ENCODE assay signal across 10 cellular contexts in genomic region chr6:56524891-56525703, GRCh38.
DNase-seq lines count a peak whose midpoint lies in the region; ATAC-seq and TF ChIP-seq lines count a peak whose summit lies in the region.
"Had no signal": no experiment of that assay in that cellular context is flagged by ENCODE, and none has a peak within 500 bp of the region (broad histone marks: within the 10 kb centered on the region; RNA-seq: fewer than 3 reads in every experiment).

No MANE protein-coding gene starts in this region.

- H3K4me3 Mint-ChIP-seq in CD4-positive, alpha-beta T cell: no peak overlapping the region
- H3K4me3 Mint-ChIP-seq in activated CD4-positive, alpha-beta T cell treated with anti-CD3 and anti-CD28 coated beads for 36 hours: no peak overlapping the region

- DNase-seq in OCI-LY7 (ENCODE audit: low spot score) (no peak), epithelial cell of prostate (ENCODE audit: low read depth, low spot score) (no peak), myocyte (ENCODE audit: low read depth) (peak; percentile 60), vagina (ENCODE audit: extremely low spot score in 2 of 2) (no peak), NCI-H446 treated with DMSO at 0.1 percent for 48 hours (lab: John Stamatoyannopoulos, UW) (no peak)
- DNase-seq in CD4-positive, alpha-beta T cell: no peak
- DNase-seq in activated CD4-positive, alpha-beta T cell treated with anti-CD3 and anti-CD28 coated beads for 36 hours: no peak
- DNase-seq: activated gamma-delta T cell treated with Interleukin-2 at 50 U/mL for 16 hours; stimulated activated CD4-positive, alpha-beta T cell treated with anti-CD3 and anti-CD28 coated beads, Interleukin-15, amount 100 ng/mL, for 24 hours had no signal

- no peaks in the 10 kb centered on the region for H3K4me1 Mint-ChIP-seq in CD4-positive, alpha-beta T cell (ENCODE audit: low read depth)
- no peaks in the 10 kb centered on the region for H3K4me1 Mint-ChIP-seq in activated CD4-positive, alpha-beta T cell treated with anti-CD3 and anti-CD28 coated beads for 36 hours

- no peaks in the 10 kb centered on the region for H3K9me2 ChIP-seq in OCI-LY7 (ENCODE audit: insufficient read depth, low read length)

- peaks cover 49% of the 10 kb centered on the region for H3K4me1 ChIP-seq in OCI-LY7 (ENCODE audit: insufficient read depth, low read length, poor library complexity, severe bottlenecking)
- H3K4me1 ChIP-seq in vagina: peaks cover 64% of the 10 kb centered on the region

- no peak for ATAC-seq in CD4-positive, alpha-beta T cell (ENCODE audit: poor library complexity)
- ATAC-seq in activated CD4-positive, alpha-beta T cell treated with anti-CD3 and anti-CD28 coated beads for 36 hours: no peak
- ATAC-seq: GM12878 had no signal

- peak overlapping the region; percentile 67 for H3K4me2 ChIP-seq in OCI-LY7 (ENCODE audit: low read length)

- TF ChIP-seq CTCF in OCI-LY7 (conservative IDR thresholded peaks at IDR 0.05; ENCODE audit: low read length) (no peak), vagina (IDR thresholded peaks at IDR 0.05) (no peak)
- TF ChIP-seq CTCF in CD4-positive, alpha-beta T cell (IDR thresholded peaks at IDR 0.05): no peak

- H3K4me3 ChIP-seq in OCI-LY7 (ENCODE audit: low read depth, low read length, poor library complexity, severe bottlenecking) (peak overlapping the region; percentile 47), vagina (no peak overlapping the region)
- H3K4me3 ChIP-seq: GM12878 had no signal

- peaks cover 6% of the 10 kb centered on the region; the same call in 1 of the 2 replicates for H3K79me2 ChIP-seq in OCI-LY7 (ENCODE audit: insufficient read depth, low read depth, low read length)

- BruUV-seq in OCI-LY7 (replicated peaks; lab: Mats Ljungman, UMichigan): no TSS peak

- H3K27me3 ChIP-seq in vagina: no peaks in the 10 kb centered on the region
- no peaks in the 10 kb centered on the region for H3K27me3 ChIP-seq in CD4-positive, alpha-beta T cell (ENCODE audit: control insufficient read depth, insufficient read depth, low read length)

- POLR2A ChIA-PET in OCI-LY7 (lab: Charles Lee): interaction anchor here (0.6 to 2.4 kb wide), 6 partner anchors 10 to 520 kb away, joined by 3 to 9 read pairs (median 5); no protein-coding TSS in a partner anchor
- POLR2A ChIA-PET in CD4-positive, alpha-beta T cell (lab: Charles Lee): no interaction called here
- POLR2A ChIA-PET in activated CD4-positive, alpha-beta T cell treated with anti-CD3 and anti-CD28 coated beads for 36 hours (lab: Charles Lee): no interaction called here

- TF ChIP-seq POLR2A in vagina (IDR thresholded peaks at IDR 0.05): no peak

- H3K36me3 ChIP-seq in OCI-LY7 (ENCODE audit: insufficient read depth, low read length) (no peaks in the 10 kb centered on the region), vagina (peaks cover 0 to 49% of the 10 kb centered on the region in 2 donors)

- H3K9me3 ChIP-seq in OCI-LY7 (ENCODE audit: low read length): no peaks in the 10 kb centered on the region
- no peaks in the 10 kb centered on the region for H3K9me3 ChIP-seq in vagina
- H3K9me3 ChIP-seq in CD4-positive, alpha-beta T cell (ENCODE audit: control insufficient read depth, low read length): no peaks in the 10 kb centered on the region

- H3K36me3 Mint-ChIP-seq in CD4-positive, alpha-beta T cell (ENCODE audit: low read depth): no peaks in the 10 kb centered on the region
- H3K36me3 Mint-ChIP-seq in activated CD4-positive, alpha-beta T cell treated with anti-CD3 and anti-CD28 coated beads for 36 hours (ENCODE audit: low read depth): no peaks in the 10 kb centered on the region

- no peak overlapping the region for H2AFZ ChIP-seq in OCI-LY7 (ENCODE audit: low read length)

- CTCF ChIA-PET in OCI-LY7 (lab: Charles Lee; ENCODE audit: unreplicated experiment): interaction anchor here (0.9 kb wide), 1 partner anchor 15 kb away, joined by 3 read pairs; no protein-coding TSS in a partner anchor
- CTCF ChIA-PET in CD4-positive, alpha-beta T cell (lab: Charles Lee): no interaction called here
- CTCF ChIA-PET in activated CD4-positive, alpha-beta T cell treated with anti-CD3 and anti-CD28 coated beads for 36 hours (lab: Charles Lee): interaction anchor here (2.2 kb wide), 1 partner anchor 45 kb away, joined by 6 read pairs; no protein-coding TSS in a partner anchor

- no peaks in the 10 kb centered on the region for H3K27me3 Mint-ChIP-seq in CD4-positive, alpha-beta T cell
- H3K27me3 Mint-ChIP-seq in activated CD4-positive, alpha-beta T cell treated with anti-CD3 and anti-CD28 coated beads for 36 hours: no peaks in the 10 kb centered on the region

- H3K9me3 Mint-ChIP-seq in CD4-positive, alpha-beta T cell: peaks cover 2% of the 10 kb centered on the region
- H3K9me3 Mint-ChIP-seq in activated CD4-positive, alpha-beta T cell treated with anti-CD3 and anti-CD28 coated beads for 36 hours (ENCODE audit: low read depth): no peaks in the 10 kb centered on the region

- H3K27ac Mint-ChIP-seq in CD4-positive, alpha-beta T cell: no peak overlapping the region
- no peak overlapping the region for H3K27ac Mint-ChIP-seq in activated CD4-positive, alpha-beta T cell treated with anti-CD3 and anti-CD28 coated beads for 36 hours

- H4K20me1 ChIP-seq in OCI-LY7 (ENCODE audit: insufficient read depth, low read length): no peaks in the 10 kb centered on the region

- H3K27ac ChIP-seq in OCI-LY7 (ENCODE audit: low read depth, low read length, poor library complexity, severe bottlenecking) (peak overlapping the region; percentile 51), epithelial cell of prostate (peak overlapping the region; percentile 73), vagina (peak overlapping the region; percentile 81)
- H3K27ac ChIP-seq in CD4-positive, alpha-beta T cell (ENCODE audit: low read depth, low read length): no peak overlapping the region

- intact Hi-C loops in OCI-LY7 (cut with micrococcal nuclease; ENCODE audit: unreplicated experiment): no loop called here
- intact Hi-C loops in vagina (cut with DNase I): no loop called here
- intact Hi-C loops in CD4-positive, alpha-beta T cell (cut with DNase I, micrococcal nuclease): no loop called here
- intact Hi-C loops in activated CD4-positive, alpha-beta T cell treated with anti-CD3 and anti-CD28 coated beads for 36 hours (cut with DNase I, micrococcal nuclease): no loop called here
